In the genomic region with DNA sequence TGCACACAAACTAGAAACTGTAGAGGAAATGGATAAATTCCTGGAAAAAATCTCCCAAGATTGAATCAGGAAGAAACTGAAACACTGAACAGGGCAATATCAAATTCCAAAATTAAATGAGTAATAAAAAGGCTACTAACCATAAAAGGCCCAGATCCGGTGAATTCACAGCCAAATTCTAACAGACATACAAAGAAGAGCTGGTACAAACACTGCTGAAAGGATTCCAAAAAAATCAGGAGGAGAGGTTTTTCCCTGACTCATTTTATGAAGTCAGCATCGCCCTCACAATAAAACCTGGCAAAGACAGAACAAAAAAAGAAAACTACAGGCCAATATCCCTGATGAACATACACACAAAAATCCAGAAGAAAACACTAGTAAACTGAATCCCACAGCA, we compare ENCODE assay signal across 21 cellular contexts.
A peak's percentile ranks its signal among the peaks of the same experiment; 100 is the strongest.
DNase-seq lines count a peak whose midpoint lies in the region; ATAC-seq, FAIRE-seq and TF ChIP-seq lines count a peak whose summit lies in the region.
"Had no signal": no experiment of that assay in that cellular context is flagged by ENCODE, and none has a peak within 500 bp of the region (broad histone marks: within the 10 kb centered on the region; RNA-seq: fewer than 3 reads in every experiment).

No MANE protein-coding gene starts in this region.

- TF ChIP-seq EP300 in HepG2 (IDR thresholded peaks at IDR 0.05; ENCODE audit: low read depth in 2 of 2, low read length in 2 of 2) (no peak), HepG2 (CRISPR knock-in tag; IDR thresholded peaks at IDR 0.05; ENCODE audit: borderline replicate concordance) (no peak)

- H3F3A ChIP-seq in smooth muscle cell (ENCODE audit: low read depth), result no peaks in the 10 kb centered on the region

- intact Hi-C loops in HepG2 (cut with micrococcal nuclease; ENCODE audit: unreplicated experiment), result no loop called here

- TF ChIP-seq RAD21 in HepG2 (CRISPR knock-in tag; IDR thresholded peaks at IDR 0.05), result no peak

- ATAC-seq in natural killer cell treated with Interleukin-12 subunit alpha and Interleukin-12 subunit beta and Interleukin-15 and Interleukin-18, amount 100 ng/mL, for 72 hours, result no peak
- no peak for ATAC-seq in HepG2
- ATAC-seq: activated CD4-positive, alpha-beta T cell treated with anti-CD3 and anti-CD28 coated beads for 36 hours; activated naive CD8-positive, alpha-beta T cell treated with anti-CD3 and anti-CD28 coated beads, Interleukin-2, amount 50 U/mL, for 24 hours; naive thymus-derived CD4-positive, alpha-beta T cell; right cardiac atrium had no signal

- in situ Hi-C loops in HepG2 (cut with HindIII; ENCODE audit: extremely low pct_ligation_motif_present, low pct_unique_long_range_greater_than_20kb), result no loop called here

- H3K4me1 ChIP-seq in smooth muscle cell (ENCODE audit: low read depth) (no peaks in the 10 kb centered on the region), HepG2 (ENCODE audit: insufficient read depth, low read length) (0 out of 2 replicates have a peak, but pooled peaks cover under 1% of the 10 kb centered on the region)

- peaks cover 3% of the 10 kb centered on the region for H3K9me3 Mint-ChIP-seq in natural killer cell treated with Interleukin-12 subunit alpha and Interleukin-12 subunit beta and Interleukin-15 and Interleukin-18, amount 100 ng/mL, for 72 hours

- no peak overlapping the region for H3K4me3 Mint-ChIP-seq in natural killer cell treated with Interleukin-12 subunit alpha and Interleukin-12 subunit beta and Interleukin-15 and Interleukin-18, amount 100 ng/mL, for 72 hours
- H3K4me3 Mint-ChIP-seq: activated CD4-positive, alpha-beta T cell treated with anti-CD3 and anti-CD28 coated beads for 36 hours; activated naive CD8-positive, alpha-beta T cell treated with anti-CD3 and anti-CD28 coated beads, Interleukin-2, amount 50 U/mL, for 24 hours; activated T-cell treated with anti-CD3 and anti-CD28 coated beads, Interleukin-2, amount 50 U/mL, for 24 hours; CD4-positive, alpha-beta memory T cell; naive thymus-derived CD4-positive, alpha-beta T cell had no signal

- no peaks in the 10 kb centered on the region for H4K20me1 ChIP-seq in smooth muscle cell (ENCODE audit: low read depth)
- no peaks in the 10 kb centered on the region for H4K20me1 ChIP-seq in HepG2 (ENCODE audit: insufficient read depth, low read length)

- H3K9me3 ChIP-seq in smooth muscle cell (replicated peaks; ENCODE audit: low read depth) (no peaks in the 10 kb centered on the region), HepG2 (ENCODE audit: low read length) (peaks cover 10% of the 10 kb centered on the region; the same call in 1 of the 2 replicates)

- H3K4me1 Mint-ChIP-seq in natural killer cell treated with Interleukin-12 subunit alpha and Interleukin-12 subunit beta and Interleukin-15 and Interleukin-18, amount 100 ng/mL, for 72 hours (ENCODE audit: low read depth in 2 of 2), result no peaks in the 10 kb centered on the region
- H3K4me1 Mint-ChIP-seq: activated CD4-positive, alpha-beta T cell treated with anti-CD3 and anti-CD28 coated beads for 36 hours; activated naive CD8-positive, alpha-beta T cell treated with anti-CD3 and anti-CD28 coated beads, Interleukin-2, amount 50 U/mL, for 24 hours; CD4-positive, alpha-beta memory T cell; naive thymus-derived CD4-positive, alpha-beta T cell had no signal

- H3K4me3 ChIP-seq in fibroblast of the aortic adventitia (ENCODE audit: low read depth, low read length) (no peak overlapping the region), smooth muscle cell (no peak overlapping the region), HepG2 (replicated peaks in 1 of 3; ENCODE audit: insufficient read depth in 1 of 3, low read depth in 2 of 3, low read length in 3 of 3) (no peak overlapping the region)

- H3K4me2 ChIP-seq in smooth muscle cell (no peak overlapping the region), HepG2 (ENCODE audit: low read depth, low read length) (no peak overlapping the region)

- peak; percentile 51 for DNase-seq in H4 (ENCODE audit: low spot score)
- peak; percentile 80 for DNase-seq in amniotic stem cell (lab: John Stamatoyannopoulos, UW)
- peak; percentile 94 for DNase-seq in fibroblast of the aortic adventitia (ENCODE audit: low read depth)
- no peak for DNase-seq in smooth muscle cell (lab: John Stamatoyannopoulos, UW; ENCODE audit: unreplicated experiment)
- no peak for DNase-seq in natural killer cell treated with Interleukin-12 subunit alpha and Interleukin-12 subunit beta and Interleukin-15 and Interleukin-18, amount 100 ng/mL, for 72 hours (ENCODE audit: low spot score)
- DNase-seq in D341Med (ENCODE audit: low spot score), result no peak
- DNase-seq in HepG2 (ENCODE audit: low spot score), result no peak
- no peak for DNase-seq in stimulated activated CD4-positive, alpha-beta T cell treated with anti-CD3 and anti-CD28 coated beads, Interleukin-4, amount 100 ng/mL, for 1 hour
- DNase-seq: activated CD4-positive, alpha-beta T cell treated with anti-CD3 and anti-CD28 coated beads for 36 hours; activated naive CD8-positive, alpha-beta T cell treated with anti-CD3 and anti-CD28 coated beads, Interleukin-2, amount 50 U/mL, for 24 hours; activated T-cell treated with anti-CD3 and anti-CD28 coated beads, Interleukin-2, amount 50 U/mL, for 24 hours; CD4-positive, alpha-beta memory T cell; effector CD4-positive, alpha-beta T cell; GDM1; head of caudate nucleus; naive thymus-derived CD4-positive, alpha-beta T cell; NCI-H1048; NCI-H2171 treated with DMSO at 0.1 percent for 48 hours; OCI-M1; right cardiac atrium; T-helper 1 cell had no signal

- H3K79me2 ChIP-seq in smooth muscle cell (ENCODE audit: low read depth) (no peaks in the 10 kb centered on the region), HepG2 (ENCODE audit: insufficient read depth, low read length) (no peaks in the 10 kb centered on the region)

- TF ChIP-seq CTCF in fibroblast of the aortic adventitia (IDR thresholded peaks at IDR 0.05; ENCODE audit: insufficient read depth, low read length), result no peak
- TF ChIP-seq CTCF in smooth muscle cell (IDR thresholded peaks at IDR 0.05; ENCODE audit: borderline replicate concordance, insufficient read depth, poor library complexity, severe bottlenecking), result no peak
- no peak for TF ChIP-seq CTCF in HepG2 (CRISPR knock-in tag; IDR thresholded peaks at IDR 0.05)

- peak overlapping the region; percentile 59 for H3K27ac ChIP-seq in smooth muscle cell (ENCODE audit: low read depth)
- no peak overlapping the region for H3K27ac ChIP-seq in HepG2 (ENCODE audit: extremely low read length, insufficient read depth, low read length)

- no peak for TF ChIP-seq POLR2A in HepG2 (IDR thresholded peaks at IDR 0.05; ENCODE audit: insufficient read depth in 1 of 2, low read depth in 2 of 2, low read length in 2 of 2)

- CTCF ChIA-PET in HepG2 (lab: Yijun Ruan, JAX; ENCODE audit: low intra/inter-chr PET ratio, low total read pairs), result no interaction called here

- 88% methylated on average over 2 of the region's 2 CpGs for WGBS in smooth muscle cell (ENCODE audit: low lambda C conversion rate)
- 6% methylated on average over 2 of the region's 2 CpGs for WGBS in HepG2 (ENCODE audit: low lambda C conversion rate)

- H2AFZ ChIP-seq in smooth muscle cell (ENCODE audit: low read depth), result peak overlapping the region; percentile 37
- H2AFZ ChIP-seq in HepG2 (ENCODE audit: low read length), result no peak overlapping the region

- H3K27me3 ChIP-seq in smooth muscle cell (ENCODE audit: low read depth) (no peaks in the 10 kb centered on the region), HepG2 (ENCODE audit: control insufficient read depth in 1 of 2, insufficient read depth in 2 of 2, low read length in 2 of 2) (no peaks in the 10 kb centered on the region)

- H3K36me3 ChIP-seq in smooth muscle cell (ENCODE audit: low read depth) (no peaks in the 10 kb centered on the region), HepG2 (replicated peaks in 1 of 2; ENCODE audit: control insufficient read depth in 1 of 2, insufficient read depth in 2 of 2, low read length in 2 of 2) (no peaks in the 10 kb centered on the region)

- no peak overlapping the region for H3K27ac Mint-ChIP-seq in natural killer cell treated with Interleukin-12 subunit alpha and Interleukin-12 subunit beta and Interleukin-15 and Interleukin-18, amount 100 ng/mL, for 72 hours
- H3K27ac Mint-ChIP-seq: activated CD4-positive, alpha-beta T cell treated with anti-CD3 and anti-CD28 coated beads for 36 hours; activated naive CD8-positive, alpha-beta T cell treated with anti-CD3 and anti-CD28 coated beads, Interleukin-2, amount 50 U/mL, for 24 hours; activated T-cell treated with anti-CD3 and anti-CD28 coated beads, Interleukin-2, amount 50 U/mL, for 24 hours; naive thymus-derived CD4-positive, alpha-beta T cell had no signal

- BruUV-seq in HepG2 (replicated peaks; lab: Mats Ljungman, UMichigan), result no TSS peak

- peaks cover 52 to 63% of the 10 kb centered on the region in 2 donors for H3K27me3 Mint-ChIP-seq in natural killer cell treated with Interleukin-12 subunit alpha and Interleukin-12 subunit beta and Interleukin-15 and Interleukin-18, amount 100 ng/mL, for 72 hours

- POLR2A ChIA-PET in HepG2 (lab: Yijun Ruan, JAX), result no interaction called here

- no peak for FAIRE-seq in HepG2 (lab: Jason Lieb, UNC)

- peaks cover 16% of the 10 kb centered on the region for H3K36me3 Mint-ChIP-seq in natural killer cell treated with Interleukin-12 subunit alpha and Interleukin-12 subunit beta and Interleukin-15 and Interleukin-18, amount 100 ng/mL, for 72 hours
- H3K36me3 Mint-ChIP-seq: CD4-positive, alpha-beta memory T cell had no signal

- H3K9ac ChIP-seq in smooth muscle cell (ENCODE audit: low read depth) (no peak overlapping the region), HepG2 (ENCODE audit: insufficient read depth, low read depth, low read length) (no peak overlapping the region)

TF ChIP-seq in HepG2, 621 proteins besides CTCF, POLR2A, EP300 and RAD21 (continues in another document):
- TF ChIP-seq MBD4 (IDR thresholded peaks at IDR 0.05; ENCODE audit: borderline replicate concordance, low read length), result no peak
- no peak for TF ChIP-seq ARNT (IDR thresholded peaks at IDR 0.05)
- no peak for TF ChIP-seq ZBTB38 (CRISPR knock-in tag; IDR thresholded peaks at IDR 0.05)
- TF ChIP-seq FOSL2 (CRISPR knock-in tag; IDR thresholded peaks at IDR 0.05), result no peak
- no peak for TF ChIP-seq ERF (CRISPR knock-in tag; IDR thresholded peaks at IDR 0.05)
- TF ChIP-seq CCAR2 (optimal IDR thresholded peaks at IDR 0.05; ENCODE audit: low read depth, low read length), result no peak
- TF ChIP-seq CENPT (CRISPR knock-in tag; IDR thresholded peaks at IDR 0.05; ENCODE audit: low read depth), result no peak
- no peak for TF ChIP-seq ZNF232 (CRISPR knock-in tag; IDR thresholded peaks at IDR 0.05; ENCODE audit: borderline replicate concordance)
- no peak for TF ChIP-seq KAT8 (CRISPR knock-in tag; IDR thresholded peaks at IDR 0.05)
- TF ChIP-seq ARID2 (CRISPR knock-in tag; IDR thresholded peaks at IDR 0.05; ENCODE audit: borderline replicate concordance), result no peak

Comparison
In these comparisons a context has a peak if more than half of its experiments do, and no peak if none do; other contexts are left out.
1. DNase-seq: peak in H4 (single experiment), amniotic stem cell (single experiment) and fibroblast of the aortic adventitia (single experiment); none in smooth muscle cell (single experiment), natural killer cell treated with Interleukin-12 subunit alpha and Interleukin-12 subunit beta and Interleukin-15 and Interleukin-18, amount 100 ng/mL, for 72 hours (single experiment), D341Med (single experiment), HepG2 (single experiment) and stimulated activated CD4-positive, alpha-beta T cell treated with anti-CD3 and anti-CD28 coated beads, Interleukin-4, amount 100 ng/mL, for 1 hour (single experiment).